Comparison of ENCODE assay signal across 31 cellular contexts in the genomic region with DNA sequence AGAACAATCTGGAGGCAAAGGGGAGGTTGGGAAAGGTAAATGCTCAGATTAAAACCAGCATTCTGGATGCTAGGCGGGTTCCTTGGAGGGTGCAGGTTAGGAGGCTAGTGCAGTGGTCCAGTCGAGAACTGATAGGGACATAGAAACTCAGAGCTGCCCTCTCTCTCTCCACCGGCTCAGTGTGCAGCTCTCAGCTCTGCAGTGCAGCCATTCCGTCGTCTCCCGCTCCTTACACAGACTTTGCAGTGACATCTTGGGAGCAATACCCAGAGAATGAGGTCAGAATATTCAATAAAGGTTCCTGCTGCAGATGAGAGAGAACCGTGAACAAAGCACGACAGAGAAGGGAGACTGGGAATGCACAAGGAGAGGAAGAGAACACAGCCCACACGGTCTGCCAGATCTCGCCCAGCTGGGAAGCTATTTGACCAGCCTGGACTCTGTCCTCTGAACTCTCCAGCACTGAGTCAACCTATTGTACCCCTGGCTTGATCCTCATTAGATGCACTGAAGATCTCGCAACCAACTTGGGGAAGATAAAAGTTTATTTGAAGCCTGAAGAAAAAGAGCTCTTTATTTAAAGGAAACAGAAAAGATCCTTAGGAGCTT.
DNase-seq lines count a peak whose midpoint lies in the region; ATAC-seq and TF ChIP-seq lines count a peak whose summit lies in the region.
"Had no signal": no experiment of that assay in that cellular context is flagged by ENCODE, and none has a peak within 500 bp of the region (broad histone marks: within the 10 kb centered on the region; RNA-seq: fewer than 3 reads in every experiment).

No MANE protein-coding gene starts in this region.

- no peak for TF ChIP-seq CTCF in CD8-positive, alpha-beta T cell (IDR thresholded peaks at IDR 0.05)
- TF ChIP-seq CTCF in osteocyte (IDR thresholded peaks at IDR 0.05): no peak

- no peaks in the 10 kb centered on the region for H3K27me3 Mint-ChIP-seq in CD8-positive, alpha-beta T cell (ENCODE audit: low read depth)
- no peaks in the 10 kb centered on the region for H3K27me3 Mint-ChIP-seq in osteocyte (ENCODE audit: unreplicated experiment)
- H3K27me3 Mint-ChIP-seq: activated naive CD8-positive, alpha-beta T cell treated with anti-CD3 and anti-CD28 coated beads, Interleukin-2, amount 10 ng/mL, durations not matched to agents 7 days and 5 days; central memory CD8-positive, alpha-beta T cell; dendritic cell treated with granulocyte-macrophage colony-stimulating factor and Interleukin-4, amounts not matched to agents 40 ng/mL and 50 ng/mL, for 4 days; memory B cell had no signal

- H3K27ac Mint-ChIP-seq in CD8-positive, alpha-beta T cell: no peak overlapping the region
- no peak overlapping the region for H3K27ac Mint-ChIP-seq in osteocyte (ENCODE audit: unreplicated experiment)
- H3K27ac Mint-ChIP-seq: activated naive CD8-positive, alpha-beta T cell treated with anti-CD3 and anti-CD28 coated beads, Interleukin-2, amount 10 ng/mL, durations not matched to agents 7 days and 5 days; dendritic cell treated with granulocyte-macrophage colony-stimulating factor and Interleukin-4, amounts not matched to agents 40 ng/mL and 50 ng/mL, for 4 days; HFFc6; memory B cell had no signal

- POLR2A ChIA-PET in CD8-positive, alpha-beta T cell (lab: Charles Lee): no interaction called here

- no peak overlapping the region for H3K27ac ChIP-seq in mesendoderm (ENCODE audit: low read depth, low read length)
- no peak overlapping the region for H3K27ac ChIP-seq in CD8-positive, alpha-beta T cell (ENCODE audit: low read depth, low read length)
- H3K27ac ChIP-seq: ascending aorta, esophagus muscularis mucosa, foreskin keratinocyte, neutrophil, SK-N-MC had no signal

- DNase-seq in SK-N-DZ (ENCODE audit: low spot score): peak; percentile 27
- peak; percentile 24 for DNase-seq in globus pallidus (ENCODE audit: low spot score)
- DNase-seq in mesendoderm: peak; percentile 14
- peak; percentile 53 for DNase-seq in retina
- no peak for DNase-seq in CD8-positive, alpha-beta T cell
- no peak for DNase-seq in osteocyte (ENCODE audit: extremely low spot score, unreplicated experiment)
- no peak for DNase-seq in NCI-H2171 (lab: John Stamatoyannopoulos, UW)
- DNase-seq: activated CD4-positive, CD25-positive, alpha-beta regulatory T cell; activated gamma-delta T cell treated with Interleukin-2 at 50 U/mL for 16 hours; activated naive CD8-positive, alpha-beta T cell treated with anti-CD3 and anti-CD28 coated beads, Interleukin-2, amount 10 ng/mL, durations not matched to agents 7 days and 5 days; activated T-cell treated with anti-CD3 and anti-CD28 coated beads, Interleukin-2, amount 50 U/mL, for 48 hours; DMS79 treated with DMSO at 0.1 percent for 48 hours; foreskin keratinocyte; GOT3; HFFc6; NCI-H1092 treated with DMSO at 0.1 percent for 48 hours; NCI-H187; NCI-H2171 treated with DMSO at 0.1 percent for 48 hours; NCI-H510A; RPMI8226; stimulated activated CD4-positive, alpha-beta T cell treated with anti-CD3 and anti-CD28 coated beads, Interleukin-1b, Interleukin-23, amount 100 ng/mL, for 48 hours; stimulated activated naive CD4-positive, alpha-beta T cell treated with Interleukin-2 at 50 U/mL for 16 hours had no signal

- H3K4me3 ChIP-seq in mesendoderm (ENCODE audit: low read length): no peak overlapping the region
- no peak overlapping the region for H3K4me3 ChIP-seq in CD8-positive, alpha-beta T cell (ENCODE audit: low read depth, low read length)
- H3K4me3 ChIP-seq: ascending aorta, esophagus muscularis mucosa, K562, SK-N-MC had no signal

- intact Hi-C loops in CD8-positive, alpha-beta T cell (cut with DNase I, micrococcal nuclease): no loop called here

- H3K27me3 ChIP-seq in mesendoderm (ENCODE audit: insufficient read depth, low read length, poor library complexity): no peaks in the 10 kb centered on the region
- no peaks in the 10 kb centered on the region for H3K27me3 ChIP-seq in CD8-positive, alpha-beta T cell (ENCODE audit: insufficient read depth, low read length)
- H3K27me3 ChIP-seq: ascending aorta, esophagus muscularis mucosa, foreskin keratinocyte, neutrophil had no signal

- H3K4ac ChIP-seq in mesendoderm (ENCODE audit: low read depth, low read length): no peak overlapping the region

- no peaks in the 10 kb centered on the region for H3K4me1 Mint-ChIP-seq in CD8-positive, alpha-beta T cell (ENCODE audit: low read depth)
- peaks cover 31% of the 10 kb centered on the region for H3K4me1 Mint-ChIP-seq in osteocyte (ENCODE audit: unreplicated experiment)
- H3K4me1 Mint-ChIP-seq: activated naive CD8-positive, alpha-beta T cell treated with anti-CD3 and anti-CD28 coated beads, Interleukin-2, amount 10 ng/mL, durations not matched to agents 7 days and 5 days; central memory CD8-positive, alpha-beta T cell; memory B cell had no signal

- no peak overlapping the region for H3K23ac ChIP-seq in mesendoderm (ENCODE audit: low read length)

- H3K56ac ChIP-seq in mesendoderm (ENCODE audit: low read length): no peak overlapping the region

- peaks cover 3% of the 10 kb centered on the region for H3K4me1 ChIP-seq in mesendoderm (ENCODE audit: control insufficient read depth, low read depth, low read length)
- no peaks in the 10 kb centered on the region for H3K4me1 ChIP-seq in CD8-positive, alpha-beta T cell (ENCODE audit: insufficient read depth, low read length)
- H3K4me1 ChIP-seq: ascending aorta, esophagus muscularis mucosa, foreskin keratinocyte had no signal

- H2BK5ac ChIP-seq in mesendoderm (ENCODE audit: low read length): no peak overlapping the region

- no CpG with 5 or more reads among the region's 11 CpGs for WGBS in mesendoderm (ENCODE audit: extremely low coverage, insufficient coverage, low lambda C conversion rate)

- H3K36me3 Mint-ChIP-seq in CD8-positive, alpha-beta T cell: no peaks in the 10 kb centered on the region
- H3K36me3 Mint-ChIP-seq in osteocyte (ENCODE audit: unreplicated experiment): no peaks in the 10 kb centered on the region
- H3K36me3 Mint-ChIP-seq: activated naive CD8-positive, alpha-beta T cell treated with anti-CD3 and anti-CD28 coated beads, Interleukin-2, amount 10 ng/mL, durations not matched to agents 7 days and 5 days; memory B cell had no signal

- H3K4me3 Mint-ChIP-seq in CD8-positive, alpha-beta T cell: no peak overlapping the region
- H3K4me3 Mint-ChIP-seq in osteocyte (ENCODE audit: unreplicated experiment): no peak overlapping the region
- H3K4me3 Mint-ChIP-seq: activated naive CD8-positive, alpha-beta T cell treated with anti-CD3 and anti-CD28 coated beads, Interleukin-2, amount 10 ng/mL, durations not matched to agents 7 days and 5 days; central memory CD8-positive, alpha-beta T cell; dendritic cell treated with granulocyte-macrophage colony-stimulating factor and Interleukin-4, amounts not matched to agents 40 ng/mL and 50 ng/mL, for 4 days; HFFc6; memory B cell had no signal

- no peak overlapping the region for H2BK120ac ChIP-seq in mesendoderm (ENCODE audit: low read depth, low read length)

- no peak overlapping the region for H2BK15ac ChIP-seq in mesendoderm (replicated peaks; ENCODE audit: low read depth)

- no peaks in the 10 kb centered on the region for H3K79me2 ChIP-seq in mesendoderm (ENCODE audit: control insufficient read depth, insufficient read depth, low read length)

- ATAC-seq in HG02870 (IDR thresholded peaks at IDR 0.05; ENCODE audit: unreplicated experiment): no peak
- no peak for ATAC-seq in CD8-positive, alpha-beta T cell
- ATAC-seq: foreskin keratinocyte, K562 had no signal

- no peaks in the 10 kb centered on the region for H3K79me1 ChIP-seq in mesendoderm (ENCODE audit: low read length)

- H3K9me3 Mint-ChIP-seq in CD8-positive, alpha-beta T cell: no peaks in the 10 kb centered on the region
- peaks cover 5% of the 10 kb centered on the region for H3K9me3 Mint-ChIP-seq in osteocyte (ENCODE audit: unreplicated experiment)
- H3K9me3 Mint-ChIP-seq: activated naive CD8-positive, alpha-beta T cell treated with anti-CD3 and anti-CD28 coated beads, Interleukin-2, amount 10 ng/mL, durations not matched to agents 7 days and 5 days; dendritic cell treated with granulocyte-macrophage colony-stimulating factor and Interleukin-4, amounts not matched to agents 40 ng/mL and 50 ng/mL, for 4 days; HFFc6 had no signal

- no peaks in the 10 kb centered on the region for H3K36me3 ChIP-seq in mesendoderm (ENCODE audit: control insufficient read depth, insufficient read depth, low read length)
- no peaks in the 10 kb centered on the region for H3K36me3 ChIP-seq in CD8-positive, alpha-beta T cell (ENCODE audit: insufficient read depth, low read length)
- H3K36me3 ChIP-seq: ascending aorta, esophagus muscularis mucosa, neutrophil had no signal

- H3K18ac ChIP-seq in mesendoderm (ENCODE audit: low read length): no peak overlapping the region

- no peak overlapping the region for H4K5ac ChIP-seq in mesendoderm (ENCODE audit: low read length)

- no peak overlapping the region for H3K9ac ChIP-seq in mesendoderm (ENCODE audit: low read length)

- H3K4me2 ChIP-seq in mesendoderm (ENCODE audit: low read length): no peak overlapping the region

- H3K9me3 ChIP-seq in CD8-positive, alpha-beta T cell (ENCODE audit: low read length): no peaks in the 10 kb centered on the region
- H3K9me3 ChIP-seq: ascending aorta, esophagus muscularis mucosa, neutrophil had no signal

- CTCF ChIA-PET in CD8-positive, alpha-beta T cell (lab: Charles Lee): no interaction called here

- no peak overlapping the region for H4K8ac ChIP-seq in mesendoderm (ENCODE audit: low read depth, low read length)

- no peak overlapping the region for H2AK5ac ChIP-seq in mesendoderm (ENCODE audit: low read length)

Comparison
In these comparisons a context has a peak if more than half of its experiments do, and no peak if none do; other contexts are left out.
1. DNase-seq: peak in SK-N-DZ (single experiment), globus pallidus (single experiment), mesendoderm (single experiment) and retina (single experiment); none in CD8-positive, alpha-beta T cell (0 of 7), osteocyte (single experiment) and NCI-H2171 (single experiment).